In the genomic region with DNA sequence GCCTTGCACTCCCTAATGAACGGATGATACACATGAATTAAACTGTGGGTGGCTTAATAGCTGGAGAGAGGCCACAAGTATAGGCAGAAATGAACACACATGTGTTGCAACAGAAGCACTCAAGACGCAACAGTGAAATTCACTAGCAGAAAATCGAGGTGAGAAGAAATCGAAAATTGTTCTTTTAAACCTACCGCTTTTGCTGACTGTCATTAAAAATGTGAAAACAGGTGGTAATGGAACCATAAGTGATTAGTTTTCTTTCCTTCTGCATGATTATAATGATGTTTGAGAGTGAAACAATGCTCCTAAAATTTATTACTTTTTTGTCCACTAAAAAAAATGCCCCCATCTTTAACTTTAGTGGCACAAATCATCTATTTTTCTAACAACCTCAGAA, we compare ENCODE assay signal across 24 cellular contexts.
"Had no signal": no experiment of that assay in that cellular context is flagged by ENCODE, and none has a peak within 500 bp of the region (broad histone marks: within the 10 kb centered on the region; RNA-seq: fewer than 3 reads in every experiment).

No MANE protein-coding gene starts in this region.

- H3K4me3 Mint-ChIP-seq: activated naive CD4-positive, alpha-beta T cell treated with anti-CD3 and anti-CD28 coated beads for 36 hours; activated naive CD8-positive, alpha-beta T cell treated with anti-CD3 and anti-CD28 coated beads, Interleukin-2, amount 50 U/mL, for 24 hours; activated T-helper 1 cell treated with anti-CD3 and anti-CD28 coated beads, Interleukin-12 subunit alpha, Interleukin-12 subunit beta, Interleukin-2, Interleukin-4 antibody, amounts not matched to agents 30 ng/mL and 10 ng/mL and 1 ng/mL, durations not matched to agents 14 hours and 24 hours and 36 hours; mesothelial cell of epicardium; naive thymus-derived CD4-positive, alpha-beta T cell had no signal

- ATAC-seq: activated CD4-positive, CD25-positive, alpha-beta regulatory T cell treated with anti-CD3 and anti-CD28 coated beads, Interleukin-2, amount 50 U/mL, for 24 hours; activated naive CD8-positive, alpha-beta T cell treated with anti-CD3 and anti-CD28 coated beads, Interleukin-2, amount 50 U/mL, for 24 hours; foreskin keratinocyte; heart left ventricle; naive thymus-derived CD4-positive, alpha-beta T cell had no signal

- H3K27me3 Mint-ChIP-seq: activated naive CD8-positive, alpha-beta T cell treated with anti-CD3 and anti-CD28 coated beads, Interleukin-2, amount 50 U/mL, for 24 hours; naive thymus-derived CD4-positive, alpha-beta T cell had no signal

- H3K4me1 Mint-ChIP-seq: mesothelial cell of epicardium had no signal

- H3K4me1 ChIP-seq: esophagus muscularis mucosa, right atrium auricular region, tibial nerve had no signal

- H3K27ac Mint-ChIP-seq: activated naive CD4-positive, alpha-beta T cell treated with anti-CD3 and anti-CD28 coated beads for 36 hours; activated naive CD8-positive, alpha-beta T cell treated with anti-CD3 and anti-CD28 coated beads, Interleukin-2, amount 50 U/mL, for 24 hours; activated T-helper 1 cell treated with anti-CD3 and anti-CD28 coated beads, Interleukin-12 subunit alpha, Interleukin-12 subunit beta, Interleukin-2, Interleukin-4 antibody, amounts not matched to agents 30 ng/mL and 10 ng/mL and 1 ng/mL, durations not matched to agents 14 hours and 24 hours and 36 hours; mesothelial cell of epicardium had no signal

- H3K27me3 ChIP-seq: esophagus muscularis mucosa, foreskin keratinocyte, heart left ventricle, right atrium auricular region, tibial nerve had no signal

- H3K36me3 ChIP-seq: esophagus muscularis mucosa, heart left ventricle, right atrium auricular region, tibial nerve, WERI-Rb-1 had no signal

- H3K4me3 ChIP-seq: esophagus muscularis mucosa, heart left ventricle, right atrium auricular region, tibial nerve had no signal

- H3K36me3 Mint-ChIP-seq: mesothelial cell of epicardium; naive thymus-derived CD4-positive, alpha-beta T cell had no signal

- H3K9me3 ChIP-seq: esophagus muscularis mucosa, heart left ventricle, right atrium auricular region, tibial nerve had no signal

- H3K27ac ChIP-seq: esophagus muscularis mucosa, foreskin keratinocyte, heart left ventricle, right atrium auricular region, tibial nerve, WERI-Rb-1 had no signal

- DNase-seq: activated CD4-positive, alpha-beta T cell treated with anti-CD3 and anti-CD28 coated beads for 48 hours; activated CD4-positive, alpha-beta T cell treated with anti-CD3 and anti-CD28 coated beads, Interleukin-2, amount 50 U/mL, for 48 hours; activated CD8-positive, alpha-beta memory T cell treated with anti-CD3 and anti-CD28 coated beads, Interleukin-2, amount 50 U/mL, for 4 hours; activated effector memory CD4-positive, alpha-beta T cell treated with anti-CD3 and anti-CD28 coated beads, Interleukin-2, amount 50 U/mL, for 16 hours; activated naive CD4-positive, alpha-beta T cell treated with anti-CD3 and anti-CD28 coated beads for 36 hours; activated naive CD8-positive, alpha-beta T cell treated with anti-CD3 and anti-CD28 coated beads, Interleukin-2, amount 50 U/mL, for 24 hours; activated T-cell treated with anti-CD3 and anti-CD28 coated beads, Interleukin-2, amount 50 U/mL, for 1 hour; amygdala; caudate nucleus; foreskin keratinocyte; heart left ventricle; hypothalamus; naive thymus-derived CD4-positive, alpha-beta T cell; occipital lobe; stimulated activated CD4-positive, alpha-beta T cell treated with anti-CD3 and anti-CD28 coated beads, Interleukin-15, amount 100 ng/mL, for 24 hours; stimulated activated CD4-positive, alpha-beta T cell treated with anti-CD3 and anti-CD28 coated beads, Interleukin-2, amount 100 ng/mL, for 24 hours; stimulated activated naive CD4-positive, alpha-beta T cell treated with Interleukin-2 at 50 U/mL for 16 hours; WERI-Rb-1 had no signal

- H3K9me3 Mint-ChIP-seq: activated naive CD4-positive, alpha-beta T cell treated with anti-CD3 and anti-CD28 coated beads for 36 hours; activated naive CD8-positive, alpha-beta T cell treated with anti-CD3 and anti-CD28 coated beads, Interleukin-2, amount 50 U/mL, for 24 hours; activated T-helper 1 cell treated with anti-CD3 and anti-CD28 coated beads, Interleukin-12 subunit alpha, Interleukin-12 subunit beta, Interleukin-2, Interleukin-4 antibody, amounts not matched to agents 30 ng/mL and 10 ng/mL and 1 ng/mL, durations not matched to agents 14 hours and 24 hours and 36 hours; mesothelial cell of epicardium had no signal
